8 cellular contexts compared by ENCODE assay signal in the genomic region with DNA sequence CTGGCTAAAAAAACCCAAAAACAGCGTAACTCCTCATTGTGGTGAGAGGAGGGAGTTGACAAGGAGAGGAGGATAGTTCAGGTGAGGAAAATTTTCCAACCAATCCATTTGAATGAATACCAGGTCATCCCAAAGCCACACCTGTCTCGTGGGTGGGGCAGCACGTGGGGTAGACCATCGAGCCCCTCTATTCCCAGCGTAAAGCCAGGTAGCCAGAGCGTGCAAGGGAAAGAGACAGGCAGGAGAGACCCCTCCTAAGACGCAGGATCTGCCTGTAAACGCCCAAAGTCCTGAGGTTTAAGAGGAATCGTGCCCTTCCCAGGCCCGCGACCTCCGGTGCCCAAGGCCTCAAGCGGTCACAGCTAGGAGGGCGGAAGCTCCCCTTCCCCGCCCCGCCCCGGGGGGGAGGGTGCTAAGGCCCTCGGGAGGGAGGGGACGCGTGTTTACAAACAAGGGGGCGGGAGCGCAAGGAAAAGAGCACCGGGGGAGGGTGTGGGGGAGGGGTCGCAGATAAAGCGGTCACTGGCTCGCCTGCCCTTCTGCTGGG. TPM values are rescaled to one million over a fixed set of nuclear protein-coding genes. Genes with fewer than 3 reads are reported as not detected.
DNase-seq lines count a peak whose midpoint lies in the region; ATAC-seq and TF ChIP-seq lines count a peak whose summit lies in the region.

No MANE protein-coding gene starts in this region.

- H3K4me1 ChIP-seq in DND-41 (ENCODE audit: insufficient read depth, low read length) (peaks cover 56% of the 10 kb centered on the region), KMS-11 (ENCODE audit: low read depth, poor library complexity, severe bottlenecking) (peaks cover 19% of the 10 kb centered on the region), body of pancreas (peaks cover 62% of the 10 kb centered on the region)

- H3K4me3 ChIP-seq in DND-41 (ENCODE audit: low read depth in 1 of 2, low read length in 2 of 2), result peak overlapping the region; percentile 58 to 60; a peak in 3 of 4 replicates
- H3K4me3 ChIP-seq in KMS-11 (IDR thresholded peaks at IDR 0.05; ENCODE audit: insufficient read depth, low read depth, low read length), result no peak overlapping the region
- peak overlapping the region; percentile 59 to 71 for H3K4me3 ChIP-seq in body of pancreas

- 2 to 3% methylated on average over 19 to 26 of the region's 26 CpGs for WGBS in body of pancreas, 2 donors

- H3K9ac ChIP-seq in DND-41 (ENCODE audit: low read depth, low read length) (peak overlapping the region; percentile 90), KMS-11 (peak overlapping the region; percentile 96)

- peaks cover 59% of the 10 kb centered on the region for H3K79me2 ChIP-seq in DND-41 (ENCODE audit: insufficient read depth, low read length)
- peaks cover 24% of the 10 kb centered on the region for H3K79me2 ChIP-seq in KMS-11 (ENCODE audit: insufficient read depth, low read depth)

- ATAC-seq in DND-41 (ENCODE audit: insufficient read depth, low read depth) (peak; percentile 49), GM21528 (IDR thresholded peaks at IDR 0.05; ENCODE audit: low FRiP score, unreplicated experiment) (peak; percentile 26), body of pancreas (peak; percentile 30), HG02588 (IDR thresholded peaks at IDR 0.05; ENCODE audit: unreplicated experiment) (no peak)

- intact Hi-C loops in body of pancreas (cut with DNase I), result no loop called here

- H4K20me1 ChIP-seq in DND-41 (ENCODE audit: insufficient read depth, low read length) (peaks cover 37% of the 10 kb centered on the region), KMS-11 (ENCODE audit: insufficient read depth) (no peaks in the 10 kb centered on the region)

- TF ChIP-seq CTCF in DND-41 (IDR thresholded peaks at IDR 0.05; ENCODE audit: borderline replicate concordance, extremely low read depth, low read length, poor library complexity, severe bottlenecking) (no peak), KMS-11 (conservative IDR thresholded peaks at IDR 0.05; ENCODE audit: low read depth, low read length) (no peak), body of pancreas (IDR thresholded peaks at IDR 0.05) (peak in 1 of 7 experiments; percentile 12)

- H3K27ac ChIP-seq in DND-41 (ENCODE audit: low read length) (peak overlapping the region; percentile 99), KMS-11 (peak overlapping the region; percentile 87), body of pancreas (peak overlapping the region; percentile 90 to 99 (median 96))

- DNase-seq in DND-41, result peak; percentile 82
- peak; percentile 75 for DNase-seq in SW480 (ENCODE audit: low spot score)
- DNase-seq in body of pancreas, result peak in 3 of 4 donors; percentile 80 to 88 (median 84)
- peak; percentile 46 for DNase-seq in iris pigment epithelial cell (ENCODE audit: low read depth)
- DNase-seq in stimulated activated CD4-positive, alpha-beta T cell treated with anti-CD3 and anti-CD28 coated beads, Interleukin-1b, Interleukin-23, amount 100 ng/mL, for 4 hours (ENCODE audit: low read depth in 2 of 2), result peak; percentile 36 to 68

- peak overlapping the region; percentile 92 for H2AFZ ChIP-seq in DND-41 (ENCODE audit: low read depth, low read length)
- peak overlapping the region; percentile 93 for H2AFZ ChIP-seq in KMS-11 (ENCODE audit: low read depth)

- H3K36me3 ChIP-seq in DND-41 (ENCODE audit: insufficient read depth, low read length), result peaks cover 67% of the 10 kb centered on the region
- no peaks in the 10 kb centered on the region for H3K36me3 ChIP-seq in KMS-11 (ENCODE audit: insufficient read depth)
- H3K36me3 ChIP-seq in body of pancreas (replicated peaks in 1 of 2; ENCODE audit: insufficient read depth in 1 of 2, low read depth in 2 of 2), result peaks cover 0 to 20% of the 10 kb centered on the region in 2 donors

- peak overlapping the region; percentile 77 for H3K4me2 ChIP-seq in DND-41 (ENCODE audit: insufficient read depth, low read length)
- H3K4me2 ChIP-seq in KMS-11, result peak overlapping the region; percentile 85

- TF ChIP-seq POLR2A in body of pancreas (IDR thresholded peaks at IDR 0.05), result no peak

- no peaks in the 10 kb centered on the region for H3K9me3 ChIP-seq in DND-41 (ENCODE audit: insufficient read depth, low read length, severe bottlenecking)
- no peaks in the 10 kb centered on the region for H3K9me3 ChIP-seq in body of pancreas

- H3K27me3 ChIP-seq in DND-41 (ENCODE audit: insufficient read depth, low read length, poor library complexity) (no peaks in the 10 kb centered on the region), KMS-11 (ENCODE audit: insufficient read depth, low read depth) (no peaks in the 10 kb centered on the region), body of pancreas (no peaks in the 10 kb centered on the region)

RNA-seq across cellular contexts. Expression of a gene that starts 0.7 kb away (rescaled TPM):
- 10 to 100 TPM; 17.1 to 21.0 TPM for total RNA-seq in body of pancreas

RNA-seq across cellular contexts. Expression of a gene that starts 0.9 kb away (rescaled TPM):
- total RNA-seq in body of pancreas, result 10 to 100 TPM; 57.3 to 67.9 TPM

RNA-seq across cellular contexts. Expression of a gene that starts 4.7 kb away (rescaled TPM):
- 10 to 100 TPM; 19.1 to 29.1 TPM for total RNA-seq in body of pancreas

RNA-seq across cellular contexts. Expression of a gene that starts 7.5 kb away (rescaled TPM):
- total RNA-seq in body of pancreas, result 1 to 10 TPM in 1 of 2 donors, under 1 TPM in 1; 0.78 to 2.3 TPM

RNA-seq across cellular contexts. Expression of a gene that starts 8.5 kb away (rescaled TPM):
- total RNA-seq in body of pancreas, result 10 to 100 TPM; 11.2 to 28.3 TPM
